ENCODE assay signal across 8 cellular contexts in genomic region chr1:209576798-209577197, GRCh38. TPM values are rescaled to one million over a fixed set of nuclear protein-coding genes. Genes with fewer than 3 reads are reported as not detected.
A peak's percentile ranks its signal among the peaks of the same experiment; 100 is the strongest.
DNase-seq lines count a peak whose midpoint lies in the region; ATAC-seq and TF ChIP-seq lines count a peak whose summit lies in the region.

No MANE protein-coding gene starts in this region.

- H3K4me1 ChIP-seq in RWPE2 (ENCODE audit: insufficient read depth, poor library complexity, severe bottlenecking) (peaks cover 5% of the 10 kb centered on the region), vagina (no peaks in the 10 kb centered on the region)

- no peak for TF ChIP-seq POLR2A in vagina (IDR thresholded peaks at IDR 0.05)

- peak; percentile 99 for TF ChIP-seq CTCF in LNCAP (IDR thresholded peaks at IDR 0.05)
- TF ChIP-seq CTCF in RWPE2 (IDR thresholded peaks at IDR 0.05; ENCODE audit: poor library complexity, severe bottlenecking), result peak; percentile 78
- peak; percentile 77 to 93 (median 81) for TF ChIP-seq CTCF in vagina (IDR thresholded peaks at IDR 0.05)

- DNase-seq in DMS153 treated with DMSO at 0.1 percent for 48 hours (lab: John Stamatoyannopoulos, UW; ENCODE audit: unreplicated experiment), result peak; percentile 57
- no peak for DNase-seq in RWPE2 (ENCODE audit: low spot score)
- peak; percentile 11 to 58 (median 32) for DNase-seq in activated naive CD4-positive, alpha-beta T cell (lab: John Stamatoyannopoulos, UW)
- peak; percentile 83 for DNase-seq in glomerular visceral epithelial cell (ENCODE audit: extremely low spot score)
- DNase-seq in posterior vena cava (ENCODE audit: low spot score), result peak; percentile 92
- no peak for DNase-seq in vagina (ENCODE audit: extremely low spot score in 2 of 2)

- H3K9me3 ChIP-seq in RWPE2 (ENCODE audit: severe bottlenecking) (no peaks in the 10 kb centered on the region), vagina (no peaks in the 10 kb centered on the region)

- H3K36me3 ChIP-seq in RWPE2 (ENCODE audit: low read depth), result no peaks in the 10 kb centered on the region
- no peaks in the 10 kb centered on the region for H3K36me3 ChIP-seq in vagina

- H3K27me3 ChIP-seq in RWPE2 (ENCODE audit: insufficient read depth, poor library complexity, severe bottlenecking) (no peaks in the 10 kb centered on the region), vagina (no peaks in the 10 kb centered on the region)

- ATAC-seq in GM21723 (IDR thresholded peaks at IDR 0.05; ENCODE audit: unreplicated experiment) (peak; percentile 68), RWPE2 (ENCODE audit: low read depth) (peak; percentile 95)

- intact Hi-C loops in posterior vena cava (cut with DNase I) (loop anchor here (5.0 kb wide), 3 partner anchors 116 to 171 kb away; no protein-coding TSS in a partner anchor), vagina (cut with DNase I) (loop anchor here (5.0 kb wide), 1 partner anchor 116 kb away; no protein-coding TSS in a partner anchor)

- H3K27ac ChIP-seq in RWPE2 (ENCODE audit: poor library complexity, severe bottlenecking) (no peak overlapping the region), vagina (no peak overlapping the region)

- H3K4me3 ChIP-seq in RWPE2 (ENCODE audit: severe bottlenecking) (no peak overlapping the region), vagina (no peak overlapping the region)

RNA-seq across cellular contexts. Expression of gene CAMK1G, which starts 6.7 kb away (rescaled TPM):
- total RNA-seq in posterior vena cava (not detected), vagina (not detected)

Comparison
In these comparisons a context has a peak if more than half of its experiments do, and no peak if none do; other contexts are left out.
1. DNase-seq: peak in DMS153 treated with DMSO at 0.1 percent for 48 hours (single experiment), activated naive CD4-positive, alpha-beta T cell (4 of 4), glomerular visceral epithelial cell (single experiment) and posterior vena cava (single experiment); none in RWPE2 (single experiment) and vagina (0 of 2).
2. Peak in every context shown above with its lines, with median percentiles within 50 percentile points of each other: CTCF ChIP-seq.